30 cellular contexts compared by ENCODE assay signal in the genomic region with DNA sequence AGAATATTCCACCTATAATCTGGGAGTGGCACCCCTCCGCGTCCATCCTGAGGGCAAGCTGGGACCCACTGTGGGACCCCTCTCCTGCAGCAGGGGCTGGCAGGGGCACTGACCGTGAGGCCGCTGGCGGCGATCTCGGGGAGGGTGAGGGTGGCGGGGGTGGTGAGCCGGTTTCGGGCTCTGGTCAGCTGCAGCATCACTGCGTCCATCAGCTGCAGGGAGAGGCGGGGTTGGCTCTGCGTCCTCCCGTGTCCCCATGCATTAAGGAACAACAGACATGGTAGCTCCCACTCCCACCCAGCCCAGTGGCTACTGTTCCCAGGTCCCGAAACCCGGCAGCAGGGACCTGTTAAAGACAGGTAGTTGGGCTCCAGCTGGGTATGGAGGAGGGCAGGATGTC. TPM values are rescaled to one million over a fixed set of nuclear protein-coding genes. Genes with fewer than 3 reads are reported as not detected.
"Had no signal": no experiment of that assay in that cellular context is flagged by ENCODE, and none has a peak within 500 bp of the region (broad histone marks: within the 10 kb centered on the region; RNA-seq: fewer than 3 reads in every experiment).

No MANE protein-coding gene starts in this region.

- ATAC-seq: activated T-helper 17 cell treated with anti-CD3 and anti-CD28 coated beads, Interleukin-2, amount 50 U/mL, for 72 hours; T-helper 17 cell had no signal

- H3K27me3 Mint-ChIP-seq: activated B cell treated with CpG ODN at 0.5 μM for 24 hours; activated CD4-positive, alpha-beta T cell treated with anti-CD3 and anti-CD28 coated beads, Interleukin-2, amount 10 ng/mL, durations not matched to agents 24 days and 14 days; activated naive CD8-positive, alpha-beta T cell; activated T-helper 17 cell treated with anti-CD3 and anti-CD28 coated beads, Interleukin-2, amount 50 U/mL, for 72 hours; brain; T-helper 17 cell had no signal

- H3K4me1 Mint-ChIP-seq: activated T-helper 17 cell treated with anti-CD3 and anti-CD28 coated beads, Interleukin-2, amount 50 U/mL, for 72 hours had no signal

- DNase-seq: activated B cell treated with CpG ODN at 0.5 μM for 24 hours; activated CD4-positive, alpha-beta T cell treated with anti-CD3 and anti-CD28 coated beads for 1 hour; activated CD4-positive, alpha-beta T cell treated with anti-CD3 and anti-CD28 coated beads, Interleukin-2, amount 10 ng/mL, durations not matched to agents 24 days and 14 days; activated CD4-positive, alpha-beta T cell treated with anti-CD3 and anti-CD28 coated beads, Interleukin-2, amount 50 U/mL, for 48 hours; activated gamma-delta T cell; activated naive CD4-positive, alpha-beta T cell treated with anti-CD3 and anti-CD28 coated beads for 36 hours; activated T-cell treated with anti-CD3 and anti-CD28 coated beads for 4 hours; activated T-cell treated with anti-CD3 and anti-CD28 coated beads, Interleukin-2, amount 50 U/mL, for 48 hours; amygdala; Karpas-422; MM.1S; NCI-H1105; NCI-H1436; NCI-H1694 treated with DMSO at 0.1 percent for 48 hours; NCI-H2029 treated with DMSO at 0.1 percent for 48 hours; NCI-H345; NCI-H510A; NCI-H526 treated with DMSO at 0.1 percent for 48 hours; NCI-H82; NK-92 treated with Interleukin-12 subunit alpha and Interleukin-12 subunit beta, amount 100 ng/mL, for 24 hours; Peyer's patch; SHP77 treated with DMSO at 0.1 percent for 48 hours; T-helper 17 cell; T-helper 9 cell had no signal

- H3K27ac Mint-ChIP-seq: activated B cell treated with CpG ODN at 0.5 μM for 24 hours; activated CD4-positive, alpha-beta T cell treated with anti-CD3 and anti-CD28 coated beads, Interleukin-2, amount 10 ng/mL, durations not matched to agents 24 days and 14 days; activated naive CD4-positive, alpha-beta T cell treated with anti-CD3 and anti-CD28 coated beads for 36 hours; activated naive CD8-positive, alpha-beta T cell; activated T-helper 17 cell treated with anti-CD3 and anti-CD28 coated beads, Interleukin-2, amount 50 U/mL, for 72 hours; T-helper 17 cell had no signal

- H3K36me3 Mint-ChIP-seq: activated naive CD8-positive, alpha-beta T cell had no signal

- H3K4me3 Mint-ChIP-seq: activated B cell treated with CpG ODN at 0.5 μM for 24 hours; activated naive CD4-positive, alpha-beta T cell treated with anti-CD3 and anti-CD28 coated beads for 36 hours; activated naive CD8-positive, alpha-beta T cell; activated T-helper 17 cell treated with anti-CD3 and anti-CD28 coated beads, Interleukin-2, amount 50 U/mL, for 72 hours had no signal

- H3K9me3 Mint-ChIP-seq: activated B cell treated with CpG ODN at 0.5 μM for 24 hours; activated CD4-positive, alpha-beta T cell treated with anti-CD3 and anti-CD28 coated beads, Interleukin-2, amount 10 ng/mL, durations not matched to agents 24 days and 14 days; activated naive CD4-positive, alpha-beta T cell treated with anti-CD3 and anti-CD28 coated beads for 36 hours; activated T-helper 17 cell treated with anti-CD3 and anti-CD28 coated beads, Interleukin-2, amount 50 U/mL, for 72 hours had no signal

RNA-seq across cellular contexts. Expression of gene SMIM22, which starts 3.3 kb away (rescaled TPM):
- total RNA-seq: activated B cell treated with CpG ODN at 0.5 μM for 24 hours; activated CD4-positive, alpha-beta T cell treated with anti-CD3 and anti-CD28 coated beads, Interleukin-2, amount 10 ng/mL, durations not matched to agents 24 days and 14 days; activated CD8-positive, alpha-beta memory T cell treated with anti-CD3 and anti-CD28 coated beads for 36 hours; activated naive CD4-positive, alpha-beta T cell treated with anti-CD3 and anti-CD28 coated beads for 36 hours; activated T-helper 17 cell treated with anti-CD3 and anti-CD28 coated beads, Interleukin-2, amount 50 U/mL, for 72 hours; astrocyte; SK-MEL-5; T-helper 17 cell had no signal

RNA-seq across cellular contexts. Expression of gene SEPTIN12, which starts 10.3 kb away (rescaled TPM):
- total RNA-seq: activated B cell treated with CpG ODN at 0.5 μM for 24 hours; activated CD4-positive, alpha-beta T cell treated with anti-CD3 and anti-CD28 coated beads, Interleukin-2, amount 10 ng/mL, durations not matched to agents 24 days and 14 days; activated CD8-positive, alpha-beta memory T cell treated with anti-CD3 and anti-CD28 coated beads for 36 hours; activated naive CD4-positive, alpha-beta T cell treated with anti-CD3 and anti-CD28 coated beads for 36 hours; activated T-helper 17 cell treated with anti-CD3 and anti-CD28 coated beads, Interleukin-2, amount 50 U/mL, for 72 hours; Peyer's patch; SK-MEL-5; T-helper 17 cell had no signal
